Comparison of ENCODE assay signal across 11 cellular contexts in genomic region chr2:101265893-101266499, GRCh38. TPM values are rescaled to one million over a fixed set of nuclear protein-coding genes. Genes with fewer than 3 reads are reported as not detected.
DNase-seq lines count a peak whose midpoint lies in the region; ATAC-seq, FAIRE-seq and TF ChIP-seq lines count a peak whose summit lies in the region.
"Had no signal": no experiment of that assay in that cellular context is flagged by ENCODE, and none has a peak within 500 bp of the region (broad histone marks: within the 10 kb centered on the region; RNA-seq: fewer than 3 reads in every experiment).

No MANE protein-coding gene starts in this region.

- H3K4me1 ChIP-seq in breast epithelium (no peaks in the 10 kb centered on the region), left lung (peaks cover 0 to 5% of the 10 kb centered on the region in 2 donors), upper lobe of right lung (no peaks in the 10 kb centered on the region)

- no peaks in the 10 kb centered on the region for H3K27me3 Mint-ChIP-seq in MCF 10A (ENCODE audit: insufficient read depth, unreplicated experiment)

- H3K27me3 ChIP-seq in breast epithelium (no peaks in the 10 kb centered on the region), bronchial epithelial cell (ENCODE audit: control insufficient read depth, insufficient read depth, low read length) (no peaks in the 10 kb centered on the region), left lung (no peaks in the 10 kb centered on the region), upper lobe of right lung (no peaks in the 10 kb centered on the region)

- ATAC-seq in left lung (peak; percentile 91), upper lobe of right lung (peak; percentile 74), HG03342 (IDR thresholded peaks at IDR 0.05; ENCODE audit: unreplicated experiment) (no peak)

- FAIRE-seq in bronchial epithelial cell (lab: Jason Lieb, UNC) = peak; percentile 23

- H3K9me3 ChIP-seq in breast epithelium (no peaks in the 10 kb centered on the region), left lung (no peaks in the 10 kb centered on the region), upper lobe of right lung (no peaks in the 10 kb centered on the region)

- H3K27ac ChIP-seq in breast epithelium (no peak overlapping the region), left lung (no peak overlapping the region), upper lobe of right lung (no peak overlapping the region)

- H3K36me3 Mint-ChIP-seq in MCF 10A (ENCODE audit: insufficient read depth, unreplicated experiment) = peaks cover 94% of the 10 kb centered on the region

- no peaks in the 10 kb centered on the region for H3K4me1 Mint-ChIP-seq in MCF 10A (ENCODE audit: insufficient read depth, unreplicated experiment)

- no peaks in the 10 kb centered on the region for H3K9me3 Mint-ChIP-seq in MCF 10A (ENCODE audit: unreplicated experiment)

- H3K4me3 Mint-ChIP-seq in MCF 10A (ENCODE audit: unreplicated experiment) = no peak overlapping the region

- CTCF ChIA-PET in MCF 10A (lab: Yijun Ruan, JAX) = interaction anchor here (0.6 to 1.6 kb wide), 3 partner anchors 11 to 16 kb away, joined by 3 read pairs; no protein-coding TSS in a partner anchor

- no TSS peak for BruUV-seq in MCF 10A (replicated peaks; lab: Mats Ljungman, UMichigan)

- POLR2A ChIA-PET in MCF 10A (lab: Yijun Ruan, JAX) = no interaction called here

- no peak overlapping the region for H3K27ac Mint-ChIP-seq in MCF 10A (ENCODE audit: low read depth, unreplicated experiment)

- no peak for TF ChIP-seq POLR2A in breast epithelium (IDR thresholded peaks at IDR 0.05)

- TF ChIP-seq CTCF in MCF 10A (IDR thresholded peaks at IDR 0.05; ENCODE audit: unreplicated experiment) (no peak), breast epithelium (IDR thresholded peaks at IDR 0.05) (no peak), bronchial epithelial cell (IDR thresholded peaks at IDR 0.05; ENCODE audit: insufficient read depth, low read length, severe bottlenecking) (no peak), left lung (IDR thresholded peaks at IDR 0.05) (no peak), upper lobe of right lung (IDR thresholded peaks at IDR 0.05) (no peak)

- H3K36me3 ChIP-seq in breast epithelium (peaks cover 4% of the 10 kb centered on the region), bronchial epithelial cell (ENCODE audit: control insufficient read depth, insufficient read depth, low read length) (peaks cover 17% of the 10 kb centered on the region), left lung (peaks cover 0 to 95% of the 10 kb centered on the region in 2 donors), upper lobe of right lung (peaks cover 93% of the 10 kb centered on the region)

- intact Hi-C loops in MCF 10A (cut with micrococcal nuclease) = no loop called here
- intact Hi-C loops in breast epithelium (cut with DNase I; ENCODE audit: low total_unique reads) = no loop called here
- intact Hi-C loops in left lung (cut with DNase I) = no loop called here
- intact Hi-C loops in upper lobe of right lung (cut with DNase I) = no loop called here

- DNase-seq in MCF 10A (ENCODE audit: unreplicated experiment) = peak; percentile 9
- DNase-seq in breast epithelium (ENCODE audit: low spot score in 2 of 2) = no peak
- peak; percentile 66 for DNase-seq in bronchial epithelial cell (ENCODE audit: low read depth)
- peak in 1 of 2 donors; percentile 67 for DNase-seq in left lung
- no peak for DNase-seq in upper lobe of right lung
- no peak for DNase-seq in NCI-H2029 (lab: John Stamatoyannopoulos, UW)
- DNase-seq in cerebellar cortex (ENCODE audit: low spot score) = no peak
- DNase-seq: amniotic stem cell, NCI-H1048, trophoblast cell had no signal

- H3K4me3 ChIP-seq in breast epithelium (no peak overlapping the region), bronchial epithelial cell (ENCODE audit: low read depth, low read length) (no peak overlapping the region), left lung (no peak overlapping the region), upper lobe of right lung (no peak overlapping the region)

RNA-seq across cellular contexts. Expression of gene CNOT11, which starts 13.3 kb away (rescaled TPM):
- total RNA-seq in MCF 10A (2022) (33.4 and 38.5 TPM in 2 replicates), breast epithelium (10 to 100 TPM; 19.2 to 33.1 (median 23.9) TPM), bronchial epithelial cell (10.8 and 15.5 TPM in 2 replicates), left lung (10 to 100 TPM; 32.6 to 35.7 TPM), upper lobe of right lung (30.6 TPM)

RNA-seq across cellular contexts. Expression of gene RNF149, which starts 42.5 kb away (rescaled TPM):
- total RNA-seq in MCF 10A (2022) = 34.7 and 34.8 TPM in 2 replicates
- 100 to 1,000 TPM in 1 of 3 donors, 10 to 100 TPM in 2; 65.6 to 101 (median 75.4) TPM for total RNA-seq in breast epithelium
- total RNA-seq in bronchial epithelial cell = 113 and 120 TPM in 2 replicates
- total RNA-seq in left lung = 100 to 1,000 TPM in 1 of 2 donors, 10 to 100 TPM in 1; 52.9 to 111 TPM
- total RNA-seq in upper lobe of right lung = 94.0 TPM

Comparison
In these comparisons a context has a peak if more than half of its experiments do, and no peak if none do; other contexts are left out.
1. DNase-seq: peak in MCF 10A (single experiment) and bronchial epithelial cell (single experiment); none in breast epithelium (0 of 2), upper lobe of right lung (single experiment), NCI-H2029 (single experiment) and cerebellar cortex (single experiment).